ENCODE assay signal across 8 cellular contexts in genomic region chr18:21704603-21705364, GRCh38. TPM values are rescaled to one million over a fixed set of nuclear protein-coding genes. Genes with fewer than 3 reads are reported as not detected.
DNase-seq lines count a peak whose midpoint lies in the region; ATAC-seq, FAIRE-seq and TF ChIP-seq lines count a peak whose summit lies in the region.

Gene ABHD3, minus strand, starts transcription at chr18:21704774. Its CDS starts 109 bp downstream, at chr18:21704665.

- H3K4me3 ChIP-seq in right atrium auricular region (peak within 1 kb of the TSS; percentile 86 to 91), uterus (peak within 1 kb of the TSS; percentile 46 to 83)

- peak; percentile 83 for DNase-seq in GM12892 (ENCODE audit: insufficient read length)
- peak; percentile 58 for DNase-seq in NCI-H1436 treated with DMSO at 0.1 percent for 48 hours (lab: John Stamatoyannopoulos, UW)
- DNase-seq in amniotic stem cell (lab: John Stamatoyannopoulos, UW), result peak; percentile 89
- DNase-seq in right atrium auricular region (ENCODE audit: low spot score), result peak; percentile 91
- DNase-seq in pulmonary artery endothelial cell (ENCODE audit: low read depth, low spot score), result peak; percentile 63
- peak; percentile 90 for DNase-seq in uterus

- intact Hi-C loops in T-helper 1 cell treated with Interleukin-12 subunit alpha and Interleukin-12 subunit beta and Interleukin-4 antibody, amounts not matched to agents 30 ng/mL and 1 ng/mL, for 36 hours (cut with micrococcal nuclease), result loop anchor here (1.0 to 10.0 kb wide), 8 partner anchors 36 to 1880 kb away; partner anchors contain the start of genes ESCO1, MIB1, NPC1 and RIOK3
- intact Hi-C loops in uterus (cut with DNase I; ENCODE audit: low total_unique reads), result no loop called here

- no peaks in the 10 kb centered on the region for H3K9me3 ChIP-seq in right atrium auricular region
- H3K9me3 ChIP-seq in uterus, result no peaks in the 10 kb centered on the region

- peak; percentile 97 for FAIRE-seq in GM12892 (lab: Jason Lieb, UNC)

- H3K36me3 ChIP-seq in right atrium auricular region (no peaks in the 10 kb centered on the region), uterus (no peaks in the 10 kb centered on the region)

- H3K27me3 ChIP-seq in right atrium auricular region (no peaks in the 10 kb centered on the region), uterus (no peaks in the 10 kb centered on the region)

- peak in 1 of 2 donors; percentile 36 for TF ChIP-seq CTCF in right atrium auricular region (IDR thresholded peaks at IDR 0.05)
- TF ChIP-seq CTCF in uterus (IDR thresholded peaks at IDR 0.05), result peak; percentile 33 to 82 (median 57)

- ATAC-seq in HG02840 (IDR thresholded peaks at IDR 0.05; ENCODE audit: low FRiP score, unreplicated experiment), result peak; percentile 91

- H3K27ac ChIP-seq in right atrium auricular region (peak within 1 kb of the TSS; percentile 89 to 96), uterus (peak within 1 kb of the TSS; percentile 91 to 92)

- TF ChIP-seq POLR2A in GM12892 (IDR thresholded peaks at IDR 0.05; ENCODE audit: low read depth, low read length), result peak; percentile 91; the same call in 1 of the 2 replicates
- TF ChIP-seq POLR2A in uterus (IDR thresholded peaks at IDR 0.05), result peak; percentile 94 to 98

- H3K4me1 ChIP-seq in right atrium auricular region, result peaks cover 0 to 17% of the 10 kb centered on the region in 2 donors
- H3K4me1 ChIP-seq in uterus, result no peaks in the 10 kb centered on the region

RNA-seq across cellular contexts. Expression of gene ABHD3, which starts in this region (rescaled TPM):
- polyA plus RNA-seq in GM12892 (2012; ENCODE audit: missing spikeins), result 18.6 TPM
- total RNA-seq in T-helper 1 cell treated with Interleukin-12 subunit alpha and Interleukin-12 subunit beta and Interleukin-4 antibody, amounts not matched to agents 30 ng/mL and 1 ng/mL, for 36 hours, result 59.6 and 62.4 TPM in 2 replicates
- total RNA-seq in right atrium auricular region (1 to 10 TPM; 2.0 to 8.4 TPM), pulmonary artery endothelial cell (5.0 and 16.1 TPM in 2 replicates), uterus (10 to 100 TPM in 2 of 4 donors, 1 to 10 TPM in 2; 1.0 to 17.2 (median 12.6) TPM)

Comparison
In these comparisons a context has a peak if more than half of its experiments do, and no peak if none do; other contexts are left out.
1. Peak in every context shown above with its lines: DNase-seq, ATAC-seq, H3K4me3 ChIP-seq and H3K27ac ChIP-seq.